In genomic region chr11:42840856-42841255, GRCh38 we compare ENCODE assay signal across 1 cellular context.
TF ChIP-seq lines count a peak whose summit lies in the region.

No MANE protein-coding gene starts in this region.

TF ChIP-seq in GM23338, 12 proteins besides CTCF, POLR2A, EP300 and RAD21 (continued from another document):
- TF ChIP-seq, protein P1, sequence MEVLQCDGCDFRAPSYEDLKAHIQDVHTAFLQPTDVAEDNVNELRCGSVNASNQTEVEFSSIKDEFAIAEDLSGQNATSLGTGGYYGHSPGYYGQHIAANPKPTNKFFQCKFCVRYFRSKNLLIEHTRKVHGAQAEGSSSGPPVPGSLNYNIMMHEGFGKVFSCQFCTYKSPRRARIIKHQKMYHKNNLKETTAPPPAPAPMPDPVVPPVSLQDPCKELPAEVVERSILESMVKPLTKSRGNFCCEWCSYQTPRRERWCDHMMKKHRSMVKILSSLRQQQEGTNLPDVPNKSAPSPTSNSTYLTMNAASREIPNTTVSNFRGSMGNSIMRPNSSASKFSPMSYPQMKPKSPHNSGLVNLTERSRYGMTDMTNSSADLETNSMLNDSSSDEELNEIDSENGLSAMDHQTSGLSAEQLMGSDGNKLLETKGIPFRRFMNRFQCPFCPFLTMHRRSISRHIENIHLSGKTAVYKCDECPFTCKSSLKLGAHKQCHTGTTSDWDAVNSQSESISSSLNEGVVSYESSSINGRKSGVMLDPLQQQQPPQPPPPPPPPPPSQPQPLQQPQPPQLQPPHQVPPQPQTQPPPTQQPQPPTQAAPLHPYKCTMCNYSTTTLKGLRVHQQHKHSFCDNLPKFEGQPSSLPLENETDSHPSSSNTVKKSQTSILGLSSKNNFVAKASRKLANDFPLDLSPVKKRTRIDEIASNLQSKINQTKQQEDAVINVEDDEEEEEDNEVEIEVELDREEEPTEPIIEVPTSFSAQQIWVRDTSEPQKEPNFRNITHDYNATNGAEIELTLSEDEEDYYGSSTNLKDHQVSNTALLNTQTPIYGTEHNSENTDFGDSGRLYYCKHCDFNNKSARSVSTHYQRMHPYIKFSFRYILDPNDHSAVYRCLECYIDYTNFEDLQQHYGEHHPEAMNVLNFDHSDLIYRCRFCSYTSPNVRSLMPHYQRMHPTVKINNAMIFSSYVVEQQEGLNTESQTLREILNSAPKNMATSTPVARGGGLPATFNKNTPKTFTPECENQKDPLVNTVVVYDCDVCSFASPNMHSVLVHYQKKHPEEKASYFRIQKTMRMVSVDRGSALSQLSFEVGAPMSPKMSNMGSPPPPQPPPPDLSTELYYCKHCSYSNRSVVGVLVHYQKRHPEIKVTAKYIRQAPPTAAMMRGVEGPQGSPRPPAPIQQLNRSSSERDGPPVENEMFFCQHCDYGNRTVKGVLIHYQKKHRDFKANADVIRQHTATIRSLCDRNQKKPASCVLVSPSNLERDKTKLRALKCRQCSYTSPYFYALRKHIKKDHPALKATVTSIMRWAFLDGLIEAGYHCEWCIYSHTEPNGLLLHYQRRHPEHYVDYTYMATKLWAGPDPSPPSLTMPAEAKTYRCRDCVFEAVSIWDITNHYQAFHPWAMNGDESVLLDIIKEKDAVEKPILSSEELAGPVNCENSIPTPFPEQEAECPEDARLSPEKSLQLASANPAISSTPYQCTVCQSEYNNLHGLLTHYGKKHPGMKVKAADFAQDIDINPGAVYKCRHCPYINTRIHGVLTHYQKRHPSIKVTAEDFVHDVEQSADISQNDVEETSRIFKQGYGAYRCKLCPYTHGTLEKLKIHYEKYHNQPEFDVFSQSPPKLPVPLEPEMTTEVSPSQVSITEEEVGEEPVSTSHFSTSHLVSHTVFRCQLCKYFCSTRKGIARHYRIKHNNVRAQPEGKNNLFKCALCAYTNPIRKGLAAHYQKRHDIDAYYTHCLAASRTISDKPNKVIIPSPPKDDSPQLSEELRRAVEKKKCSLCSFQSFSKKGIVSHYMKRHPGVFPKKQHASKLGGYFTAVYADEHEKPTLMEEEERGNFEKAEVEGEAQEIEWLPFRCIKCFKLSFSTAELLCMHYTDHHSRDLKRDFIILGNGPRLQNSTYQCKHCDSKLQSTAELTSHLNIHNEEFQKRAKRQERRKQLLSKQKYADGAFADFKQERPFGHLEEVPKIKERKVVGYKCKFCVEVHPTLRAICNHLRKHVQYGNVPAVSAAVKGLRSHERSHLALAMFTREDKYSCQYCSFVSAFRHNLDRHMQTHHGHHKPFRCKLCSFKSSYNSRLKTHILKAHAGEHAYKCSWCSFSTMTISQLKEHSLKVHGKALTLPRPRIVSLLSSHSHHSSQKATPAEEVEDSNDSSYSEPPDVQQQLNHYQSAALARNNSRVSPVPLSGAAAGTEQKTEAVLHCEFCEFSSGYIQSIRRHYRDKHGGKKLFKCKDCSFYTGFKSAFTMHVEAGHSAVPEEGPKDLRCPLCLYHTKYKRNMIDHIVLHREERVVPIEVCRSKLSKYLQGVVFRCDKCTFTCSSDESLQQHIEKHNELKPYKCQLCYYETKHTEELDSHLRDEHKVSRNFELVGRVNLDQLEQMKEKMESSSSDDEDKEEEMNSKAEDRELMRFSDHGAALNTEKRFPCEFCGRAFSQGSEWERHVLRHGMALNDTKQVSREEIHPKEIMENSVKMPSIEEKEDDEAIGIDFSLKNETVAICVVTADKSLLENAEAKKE (CRISPR knock-in tag; IDR thresholded peaks at IDR 0.05) = no peak
- no peak for TF ChIP-seq POLR2AphosphoS5 (IDR thresholded peaks at IDR 0.05; ENCODE audit: low read depth)
- TF ChIP-seq EZH2 (IDR thresholded peaks at IDR 0.05; ENCODE audit: low read depth, unreplicated experiment) = no peak
- TF ChIP-seq JUNB (IDR thresholded peaks at IDR 0.05; ENCODE audit: unreplicated experiment) = no peak
- TF ChIP-seq NANOG (IDR thresholded peaks at IDR 0.05; ENCODE audit: borderline replicate concordance) = no peak
- no peak for TF ChIP-seq ZNF331 (CRISPR knock-in tag; IDR thresholded peaks at IDR 0.05; ENCODE audit: low read depth)
- no peak for TF ChIP-seq EZH2phosphoT487 (IDR thresholded peaks at IDR 0.05; ENCODE audit: unreplicated experiment)
- no peak for TF ChIP-seq STAT1 (IDR thresholded peaks at IDR 0.05; ENCODE audit: unreplicated experiment)
- no peak for TF ChIP-seq CREB1 (CRISPR knock-in tag; IDR thresholded peaks at IDR 0.05; ENCODE audit: low read depth)
TF ChIP-seq in GM23338: peak in this region for 0.
